Comparison of ENCODE assay signal across 19 cellular contexts in genomic region chr12:2256915-2257314, GRCh38.
DNase-seq lines count a peak whose midpoint lies in the region; ATAC-seq and TF ChIP-seq lines count a peak whose summit lies in the region.
"Had no signal": no experiment of that assay in that cellular context is flagged by ENCODE, and none has a peak within 500 bp of the region (broad histone marks: within the 10 kb centered on the region; RNA-seq: fewer than 3 reads in every experiment).

No MANE protein-coding gene starts in this region.

- H2AK5ac ChIP-seq in trophoblast cell (ENCODE audit: low read length): no peak overlapping the region

- no peak overlapping the region for H3K18ac ChIP-seq in trophoblast cell (ENCODE audit: low read length)

- H3K4ac ChIP-seq in trophoblast cell (ENCODE audit: low read depth, low read length): no peak overlapping the region

- DNase-seq in cardiac septum (ENCODE audit: low spot score): peak; percentile 70
- no peak for DNase-seq in right atrium auricular region (ENCODE audit: low spot score)
- DNase-seq in cardiac fibroblast (ENCODE audit: low read depth in 2 of 2): peak; percentile 47 to 52
- DNase-seq in left ventricle myocardium superior: no peak
- no peak for DNase-seq in stimulated activated naive CD8-positive, alpha-beta T cell treated with anti-CD3 and anti-CD28 coated beads, Interleukin-15, Interleukin-2, amounts not matched to agents 100 U/mL and 50 U/mL, for 24 hours
- no peak for DNase-seq in trophoblast cell
- DNase-seq: 8988T; caudate nucleus; CD4-positive, alpha-beta memory T cell; DMS79 treated with DMSO at 0.1 percent for 48 hours; lower lobe of right lung; naive B cell; NCI-H187; T1000 had no signal

- H3K4me2 ChIP-seq in trophoblast cell (ENCODE audit: low read length): no peak overlapping the region

- H2AFZ ChIP-seq in trophoblast cell (ENCODE audit: insufficient read depth, low read length, poor library complexity): no peak overlapping the region
- H2AFZ ChIP-seq: parathyroid adenoma had no signal

- H3K14ac ChIP-seq in trophoblast cell (ENCODE audit: low read length): no peak overlapping the region

- no peak overlapping the region for H4K91ac ChIP-seq in trophoblast cell (ENCODE audit: low read depth, low read length)

- no peak overlapping the region for H3K9ac ChIP-seq in trophoblast cell (ENCODE audit: low read length)
- H3K9ac ChIP-seq: parathyroid adenoma had no signal

- no peak overlapping the region for H4K8ac ChIP-seq in trophoblast cell (ENCODE audit: low read depth, low read length)

- ATAC-seq in left ventricle myocardium superior (peak; percentile 48), HG02840 (IDR thresholded peaks at IDR 0.05; ENCODE audit: low FRiP score, unreplicated experiment) (no peak), GM19351 (IDR thresholded peaks at IDR 0.05; ENCODE audit: unreplicated experiment) (no peak)
- no peak for ATAC-seq in stimulated activated naive CD8-positive, alpha-beta T cell treated with anti-CD3 and anti-CD28 coated beads, Interleukin-15, Interleukin-2, amounts not matched to agents 100 U/mL and 50 U/mL, for 24 hours
- ATAC-seq: activated CD4-positive, CD25-positive, alpha-beta regulatory T cell treated with anti-CD3 and anti-CD28 coated beads, Interleukin-2, amount 50 U/mL, for 24 hours; HepG2; lower lobe of right lung had no signal

- no peak overlapping the region for H2BK5ac ChIP-seq in trophoblast cell (ENCODE audit: low read depth, low read length, poor library complexity)

- WGBS in trophoblast cell (ENCODE audit: extremely low coverage, insufficient coverage, insufficient read length): no CpG with 5 or more reads among the region's 7 CpGs

- H3K36me3 ChIP-seq in right atrium auricular region: no peaks in the 10 kb centered on the region
- no peaks in the 10 kb centered on the region for H3K36me3 ChIP-seq in trophoblast cell (ENCODE audit: control insufficient read depth in 1 of 2, insufficient read depth in 2 of 2, low read length in 2 of 2)
- H3K36me3 ChIP-seq: lower lobe of right lung had no signal

- H4K12ac ChIP-seq in trophoblast cell (ENCODE audit: low read depth, low read length): no peak overlapping the region

- H2BK120ac ChIP-seq in trophoblast cell (ENCODE audit: insufficient read depth, low read length, poor library complexity): no peak overlapping the region

- H3K4me1 ChIP-seq in right atrium auricular region (peaks cover 0 to 35% of the 10 kb centered on the region in 2 donors), trophoblast cell (ENCODE audit: control insufficient read depth in 1 of 2, insufficient read depth in 2 of 2, low read length in 2 of 2) (peaks cover 0 to 6% of the 10 kb centered on the region in 2 experiments)
- H3K4me1 ChIP-seq: parathyroid adenoma had no signal

- TF ChIP-seq CTCF in right atrium auricular region (IDR thresholded peaks at IDR 0.05) (no peak), cardiac fibroblast (IDR thresholded peaks at IDR 0.05; ENCODE audit: low read depth, low read length) (no peak)

- no peaks in the 10 kb centered on the region for H3K27me3 ChIP-seq in right atrium auricular region
- no peaks in the 10 kb centered on the region for H3K27me3 ChIP-seq in trophoblast cell (ENCODE audit: insufficient read depth, low read length)

- no peaks in the 10 kb centered on the region for H3K79me2 ChIP-seq in trophoblast cell (ENCODE audit: control insufficient read depth, insufficient read depth, low read length, poor library complexity)
- H3K79me2 ChIP-seq: parathyroid adenoma had no signal

- H3K27ac ChIP-seq in right atrium auricular region: no peak overlapping the region
- no peak overlapping the region for H3K27ac ChIP-seq in trophoblast cell (ENCODE audit: low read depth, low read length)
- H3K27ac ChIP-seq: lower lobe of right lung, parathyroid adenoma had no signal

- H3K4me3 ChIP-seq in right atrium auricular region (no peak overlapping the region), cardiac fibroblast (replicated peaks in 1 of 2; ENCODE audit: low read depth in 2 of 2, low read length in 2 of 2) (no peak overlapping the region), trophoblast cell (ENCODE audit: low read depth, low read length) (no peak overlapping the region)
- H3K4me3 ChIP-seq: lower lobe of right lung had no signal

- no peak overlapping the region for H3K23ac ChIP-seq in trophoblast cell (ENCODE audit: low read length)

- no peaks in the 10 kb centered on the region for H3K79me1 ChIP-seq in trophoblast cell (ENCODE audit: low read length)

- no peak overlapping the region for H2BK12ac ChIP-seq in trophoblast cell (ENCODE audit: low read length)

- intact Hi-C loops in cardiac septum (cut with DNase I): no loop called here
- intact Hi-C loops in left ventricle myocardium superior (cut with micrococcal nuclease): no loop called here

- H3K9me3 ChIP-seq in right atrium auricular region (no peaks in the 10 kb centered on the region), trophoblast cell (ENCODE audit: insufficient read depth, low read depth, low read length) (peaks cover 3% of the 10 kb centered on the region)
- H3K9me3 ChIP-seq: lower lobe of right lung had no signal

Comparison
In these comparisons a context has a peak if more than half of its experiments do, and no peak if none do; other contexts are left out.
1. DNase-seq: peak in cardiac septum (single experiment) and cardiac fibroblast (2 of 2); none in right atrium auricular region (single experiment), left ventricle myocardium superior (single experiment), stimulated activated naive CD8-positive, alpha-beta T cell treated with anti-CD3 and anti-CD28 coated beads, Interleukin-15, Interleukin-2, amounts not matched to agents 100 U/mL and 50 U/mL, for 24 hours (single experiment) and trophoblast cell (0 of 2).